13 cellular contexts compared by ENCODE assay signal in genomic region chr10:87931836-87932230, GRCh38.
DNase-seq lines count a peak whose midpoint lies in the region; ATAC-seq and TF ChIP-seq lines count a peak whose summit lies in the region.
"Had no signal": no experiment of that assay in that cellular context is flagged by ENCODE, and none has a peak within 500 bp of the region (broad histone marks: within the 10 kb centered on the region; RNA-seq: fewer than 3 reads in every experiment).

No MANE protein-coding gene starts in this region.

- no peaks in the 10 kb centered on the region for H3K9me3 Mint-ChIP-seq in activated naive CD8-positive, alpha-beta T cell (ENCODE audit: low read depth)
- no peaks in the 10 kb centered on the region for H3K9me3 Mint-ChIP-seq in activated naive CD8-positive, alpha-beta T cell treated with anti-CD3 and anti-CD28 coated beads for 36 hours
- H3K9me3 Mint-ChIP-seq in chondrocyte (ENCODE audit: low read depth) = no peaks in the 10 kb centered on the region
- H3K9me3 Mint-ChIP-seq in stimulated activated effector memory CD8-positive, alpha-beta T cell treated with anti-CD3 and anti-CD28 coated beads, Interleukin-12 subunit alpha, Interleukin-12 subunit beta, amount 100 ng/mL, for 72 hours = no peaks in the 10 kb centered on the region
- H3K9me3 Mint-ChIP-seq: activated CD4-positive, alpha-beta memory T cell treated with anti-CD3 and anti-CD28 coated beads, Interleukin-2, amount 10 ng/mL, durations not matched to agents 7 days and 5 days; effector memory CD8-positive, alpha-beta T cell; stimulated activated naive CD8-positive, alpha-beta T cell treated with anti-CD3 and anti-CD28 coated beads, Interleukin-15, Interleukin-2, amounts not matched to agents 100 ng/mL and 50 ng/mL, for 24 hours had no signal

- no peak for DNase-seq in activated naive CD8-positive, alpha-beta T cell treated with anti-CD3 and anti-CD28 coated beads for 36 hours
- DNase-seq in NCI-H146 treated with DMSO at 0.1 percent for 48 hours (lab: John Stamatoyannopoulos, UW; ENCODE audit: unreplicated experiment) (peak; percentile 3), chondrocyte (ENCODE audit: low spot score) (no peak), HT-29 (ENCODE audit: low spot score) (no peak), ureter (ENCODE audit: low spot score) (no peak)
- DNase-seq in stimulated activated effector memory CD8-positive, alpha-beta T cell treated with anti-CD3 and anti-CD28 coated beads, Interleukin-12 subunit alpha, Interleukin-12 subunit beta, amount 100 ng/mL, for 72 hours (ENCODE audit: low spot score in 2 of 2) = no peak
- DNase-seq: activated CD4-positive, alpha-beta memory T cell treated with anti-CD3 and anti-CD28 coated beads, Interleukin-2, amount 10 ng/mL, durations not matched to agents 7 days and 5 days; effector memory CD8-positive, alpha-beta T cell; midbrain; NCI-H1048 had no signal

- ATAC-seq in stimulated activated effector memory CD8-positive, alpha-beta T cell treated with anti-CD3 and anti-CD28 coated beads, Interleukin-12 subunit alpha, Interleukin-12 subunit beta, amount 100 ng/mL, for 72 hours = peak; percentile 61
- no peak for ATAC-seq in HG02623 (IDR thresholded peaks at IDR 0.05; ENCODE audit: unreplicated experiment)

- peak overlapping the region; percentile 34 for H3K27ac Mint-ChIP-seq in activated naive CD8-positive, alpha-beta T cell
- H3K27ac Mint-ChIP-seq in activated naive CD8-positive, alpha-beta T cell treated with anti-CD3 and anti-CD28 coated beads for 36 hours = no peak overlapping the region
- H3K27ac Mint-ChIP-seq in chondrocyte (ENCODE audit: unreplicated experiment) = peak overlapping the region; percentile 25
- no peak overlapping the region for H3K27ac Mint-ChIP-seq in stimulated activated effector memory CD8-positive, alpha-beta T cell treated with anti-CD3 and anti-CD28 coated beads, Interleukin-12 subunit alpha, Interleukin-12 subunit beta, amount 100 ng/mL, for 72 hours
- H3K27ac Mint-ChIP-seq: activated CD4-positive, alpha-beta memory T cell treated with anti-CD3 and anti-CD28 coated beads, Interleukin-2, amount 10 ng/mL, durations not matched to agents 7 days and 5 days; stimulated activated naive CD8-positive, alpha-beta T cell treated with anti-CD3 and anti-CD28 coated beads, Interleukin-15, Interleukin-2, amounts not matched to agents 100 ng/mL and 50 ng/mL, for 24 hours had no signal

- TF ChIP-seq CTCF in chondrocyte (IDR thresholded peaks at IDR 0.05) = no peak

- peaks cover 18% of the 10 kb centered on the region for H3K36me3 Mint-ChIP-seq in activated naive CD8-positive, alpha-beta T cell
- H3K36me3 Mint-ChIP-seq in activated naive CD8-positive, alpha-beta T cell treated with anti-CD3 and anti-CD28 coated beads for 36 hours = peaks cover 44% of the 10 kb centered on the region
- peaks cover 12% of the 10 kb centered on the region for H3K36me3 Mint-ChIP-seq in chondrocyte (ENCODE audit: low read depth)
- H3K36me3 Mint-ChIP-seq in stimulated activated effector memory CD8-positive, alpha-beta T cell treated with anti-CD3 and anti-CD28 coated beads, Interleukin-12 subunit alpha, Interleukin-12 subunit beta, amount 100 ng/mL, for 72 hours = peaks cover 58% of the 10 kb centered on the region

- no peaks in the 10 kb centered on the region for H3K27me3 Mint-ChIP-seq in activated naive CD8-positive, alpha-beta T cell
- H3K27me3 Mint-ChIP-seq in activated naive CD8-positive, alpha-beta T cell treated with anti-CD3 and anti-CD28 coated beads for 36 hours = no peaks in the 10 kb centered on the region
- H3K27me3 Mint-ChIP-seq in chondrocyte (ENCODE audit: low read depth) = no peaks in the 10 kb centered on the region
- H3K27me3 Mint-ChIP-seq: activated CD4-positive, alpha-beta memory T cell treated with anti-CD3 and anti-CD28 coated beads, Interleukin-2, amount 10 ng/mL, durations not matched to agents 7 days and 5 days; effector memory CD8-positive, alpha-beta T cell; stimulated activated naive CD8-positive, alpha-beta T cell treated with anti-CD3 and anti-CD28 coated beads, Interleukin-15, Interleukin-2, amounts not matched to agents 100 ng/mL and 50 ng/mL, for 24 hours had no signal

- no peak overlapping the region for H3K4me3 Mint-ChIP-seq in activated naive CD8-positive, alpha-beta T cell
- H3K4me3 Mint-ChIP-seq in activated naive CD8-positive, alpha-beta T cell treated with anti-CD3 and anti-CD28 coated beads for 36 hours = no peak overlapping the region
- no peak overlapping the region for H3K4me3 Mint-ChIP-seq in chondrocyte (ENCODE audit: unreplicated experiment)
- no peak overlapping the region for H3K4me3 Mint-ChIP-seq in stimulated activated effector memory CD8-positive, alpha-beta T cell treated with anti-CD3 and anti-CD28 coated beads, Interleukin-12 subunit alpha, Interleukin-12 subunit beta, amount 100 ng/mL, for 72 hours
- H3K4me3 Mint-ChIP-seq: activated CD4-positive, alpha-beta memory T cell treated with anti-CD3 and anti-CD28 coated beads, Interleukin-2, amount 10 ng/mL, durations not matched to agents 7 days and 5 days; stimulated activated naive CD8-positive, alpha-beta T cell treated with anti-CD3 and anti-CD28 coated beads, Interleukin-15, Interleukin-2, amounts not matched to agents 100 ng/mL and 50 ng/mL, for 24 hours had no signal

- peaks cover 67% of the 10 kb centered on the region for H3K4me1 Mint-ChIP-seq in activated naive CD8-positive, alpha-beta T cell (ENCODE audit: low read depth)
- peaks cover 49% of the 10 kb centered on the region for H3K4me1 Mint-ChIP-seq in activated naive CD8-positive, alpha-beta T cell treated with anti-CD3 and anti-CD28 coated beads for 36 hours
- peaks cover 70% of the 10 kb centered on the region for H3K4me1 Mint-ChIP-seq in chondrocyte (ENCODE audit: low read depth)
- H3K4me1 Mint-ChIP-seq in stimulated activated effector memory CD8-positive, alpha-beta T cell treated with anti-CD3 and anti-CD28 coated beads, Interleukin-12 subunit alpha, Interleukin-12 subunit beta, amount 100 ng/mL, for 72 hours = peaks cover 31% of the 10 kb centered on the region

Comparison
In these comparisons a context has a peak if more than half of its experiments do, and no peak if none do; other contexts are left out.
1. H3K27ac Mint-ChIP-seq: peak in activated naive CD8-positive, alpha-beta T cell (single experiment) and chondrocyte (single experiment); none in activated naive CD8-positive, alpha-beta T cell treated with anti-CD3 and anti-CD28 coated beads for 36 hours (single experiment) and stimulated activated effector memory CD8-positive, alpha-beta T cell treated with anti-CD3 and anti-CD28 coated beads, Interleukin-12 subunit alpha, Interleukin-12 subunit beta, amount 100 ng/mL, for 72 hours (single experiment).